Comparison of ENCODE assay signal across 21 cellular contexts in the genomic region with DNA sequence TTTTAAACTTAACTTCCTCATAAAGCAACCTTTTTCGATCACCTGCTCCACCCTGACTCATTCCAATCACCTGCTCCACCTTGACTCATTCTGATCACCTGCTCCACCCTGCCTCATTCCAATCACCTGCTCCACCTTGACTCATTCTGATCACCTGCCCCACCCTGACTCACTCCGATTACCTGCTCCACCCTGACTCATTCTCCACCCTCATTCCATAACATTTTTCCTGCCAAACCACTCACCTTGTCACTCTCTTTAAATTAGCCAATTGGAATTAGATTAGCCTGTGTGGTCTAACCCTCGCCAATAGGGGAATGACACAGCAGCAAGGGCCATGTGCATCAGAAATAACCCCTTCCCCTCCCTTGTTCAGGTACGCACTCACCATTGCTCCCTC. TPM values are rescaled to one million over a fixed set of nuclear protein-coding genes. Genes with fewer than 3 reads are reported as not detected.
DNase-seq lines count a peak whose midpoint lies in the region; TF ChIP-seq lines count a peak whose summit lies in the region.
"Had no signal": no experiment of that assay in that cellular context is flagged by ENCODE, and none has a peak within 500 bp of the region (broad histone marks: within the 10 kb centered on the region; RNA-seq: fewer than 3 reads in every experiment).

No MANE protein-coding gene starts in this region.

- H3K4me3 ChIP-seq in breast epithelium (no peak overlapping the region), hepatocyte (no peak overlapping the region)
- H3K4me3 ChIP-seq in effector memory CD4-positive, alpha-beta T cell (ENCODE audit: insufficient read depth, low read depth, low read length, poor library complexity, severe bottlenecking), result no peak overlapping the region
- H3K4me3 ChIP-seq: HAP-1, ovary, right lobe of liver, thoracic aorta had no signal

- no peak overlapping the region for H3K27ac ChIP-seq in breast epithelium
- H3K27ac ChIP-seq in hepatocyte, result peak overlapping the region; percentile 63
- H3K27ac ChIP-seq in effector memory CD4-positive, alpha-beta T cell (ENCODE audit: insufficient read depth, low read length, poor library complexity, severe bottlenecking), result no peak overlapping the region
- H3K27ac ChIP-seq: C4-2B, ovary, right lobe of liver, thoracic aorta had no signal

- H3K4me1 ChIP-seq in breast epithelium, result no peaks in the 10 kb centered on the region
- peaks cover 2% of the 10 kb centered on the region for H3K4me1 ChIP-seq in hepatocyte (ENCODE audit: insufficient read depth)
- H3K4me1 ChIP-seq in effector memory CD4-positive, alpha-beta T cell (ENCODE audit: control insufficient read depth, insufficient read depth, low read length, poor library complexity, severe bottlenecking), result peaks cover 4% of the 10 kb centered on the region
- H3K4me1 ChIP-seq: right lobe of liver had no signal

- intact Hi-C loops in MCF 10A (cut with micrococcal nuclease), result no loop called here
- intact Hi-C loops in breast epithelium (cut with DNase I; ENCODE audit: low total_unique reads), result no loop called here

- TF ChIP-seq POLR2A in breast epithelium (IDR thresholded peaks at IDR 0.05), result no peak

- no peak for TF ChIP-seq CTCF in MCF 10A (IDR thresholded peaks at IDR 0.05; ENCODE audit: unreplicated experiment)
- no peak for TF ChIP-seq CTCF in breast epithelium (IDR thresholded peaks at IDR 0.05)
- no peak for TF ChIP-seq CTCF in hepatocyte (IDR thresholded peaks at IDR 0.05; ENCODE audit: poor library complexity)

- peaks cover 15% of the 10 kb centered on the region for H3K4me1 Mint-ChIP-seq in MCF 10A (ENCODE audit: insufficient read depth, unreplicated experiment)

- H3K9me3 Mint-ChIP-seq in MCF 10A (ENCODE audit: unreplicated experiment), result no peaks in the 10 kb centered on the region

- 87% methylated on average over 4 of the region's 4 CpGs for WGBS in hepatocyte (ENCODE audit: low lambda C conversion rate, missing lambda C conversion rate)

- H3K4me3 Mint-ChIP-seq in MCF 10A (ENCODE audit: unreplicated experiment), result no peak overlapping the region
- H3K4me3 Mint-ChIP-seq: dendritic cell treated with granulocyte-macrophage colony-stimulating factor and Interleukin-4, amounts not matched to agents 40 ng/mL and 50 ng/mL, for 4 days had no signal

- no TSS peak for BruUV-seq in MCF 10A (replicated peaks; lab: Mats Ljungman, UMichigan)

- peak overlapping the region; percentile 21 for H3K27ac Mint-ChIP-seq in MCF 10A (ENCODE audit: low read depth, unreplicated experiment)
- H3K27ac Mint-ChIP-seq: activated T-helper 2 cell treated with anti-CD3 and anti-CD28 coated beads, Interferon-gamma antibody, Interleukin-2, Interleukin-4, amounts not matched to agents 10 μg/mL and 5 μg/mL and 100 μg/mL, durations not matched to agents 14 hours and 24 hours and 36 hours; dendritic cell treated with granulocyte-macrophage colony-stimulating factor and Interleukin-4, amounts not matched to agents 40 ng/mL and 50 ng/mL, for 4 days had no signal

- peaks cover 51% of the 10 kb centered on the region for H3K79me2 ChIP-seq in hepatocyte

- no peak overlapping the region for H3K4me2 ChIP-seq in hepatocyte

- no peaks in the 10 kb centered on the region for H3K9me2 ChIP-seq in hepatocyte (replicated peaks; ENCODE audit: insufficient read depth)

- H3K36me3 ChIP-seq in breast epithelium (no peaks in the 10 kb centered on the region), hepatocyte (replicated peaks; ENCODE audit: insufficient read depth, low read depth) (no peaks in the 10 kb centered on the region)
- no peaks in the 10 kb centered on the region for H3K36me3 ChIP-seq in effector memory CD4-positive, alpha-beta T cell (ENCODE audit: control insufficient read depth, insufficient read depth, low read length)
- H3K36me3 ChIP-seq: ovary, right lobe of liver, thoracic aorta had no signal

- H3K27me3 Mint-ChIP-seq in MCF 10A (ENCODE audit: insufficient read depth, unreplicated experiment), result no peaks in the 10 kb centered on the region
- H3K27me3 Mint-ChIP-seq: dendritic cell treated with granulocyte-macrophage colony-stimulating factor and Interleukin-4, amounts not matched to agents 40 ng/mL and 50 ng/mL, for 4 days; naive B cell had no signal

- H3K27me3 ChIP-seq in breast epithelium (no peaks in the 10 kb centered on the region), hepatocyte (no peaks in the 10 kb centered on the region)
- H3K27me3 ChIP-seq in effector memory CD4-positive, alpha-beta T cell (replicated peaks; ENCODE audit: control insufficient read depth, insufficient read depth, low read length, poor library complexity, severe bottlenecking), result no peaks in the 10 kb centered on the region
- H3K27me3 ChIP-seq: ovary, right lobe of liver had no signal

- H3K9me3 ChIP-seq in breast epithelium, result no peaks in the 10 kb centered on the region
- no peaks in the 10 kb centered on the region for H3K9me3 ChIP-seq in hepatocyte (ENCODE audit: low read depth)
- H3K9me3 ChIP-seq in effector memory CD4-positive, alpha-beta T cell (ENCODE audit: control insufficient read depth, low read length), result no peaks in the 10 kb centered on the region
- H3K9me3 ChIP-seq: HAP-1, ovary, right lobe of liver, thoracic aorta had no signal

- H4K20me1 ChIP-seq in hepatocyte (ENCODE audit: insufficient read depth, poor library complexity, severe bottlenecking), result no peaks in the 10 kb centered on the region

- no peak overlapping the region for H2AFZ ChIP-seq in hepatocyte

- DNase-seq in MCF 10A (ENCODE audit: unreplicated experiment) (peak; percentile 64), breast epithelium (ENCODE audit: low spot score in 2 of 2) (no peak), SW480 (ENCODE audit: low spot score) (peak; percentile 23), hepatocyte (ENCODE audit: low spot score) (peak; percentile 26), ureter (ENCODE audit: low spot score) (peak; percentile 70), GDM1 (lab: John Stamatoyannopoulos, UW) (no peak)
- no peak for DNase-seq in effector memory CD4-positive, alpha-beta T cell
- DNase-seq in stimulated activated CD4-positive, alpha-beta T cell treated with anti-CD3 and anti-CD28 coated beads, Interleukin-2, amount 100 ng/mL, for 48 hours, result no peak
- DNase-seq: foreskin melanocyte, kidney, naive B cell, NCI-H1417, NCI-H2107, NCI-H510A treated with DMSO at 0.1 percent for 48 hours, ovary, right lobe of liver had no signal

- H3K36me3 Mint-ChIP-seq in MCF 10A (ENCODE audit: insufficient read depth, unreplicated experiment), result peaks cover 30% of the 10 kb centered on the region

- CTCF ChIA-PET in MCF 10A (lab: Yijun Ruan, JAX), result interaction anchor here (0.6 to 1.8 kb wide), 3 partner anchors 18 to 144 kb away, joined by 3 to 7 read pairs (median 3); no protein-coding TSS in a partner anchor

- POLR2A ChIA-PET in MCF 10A (lab: Yijun Ruan, JAX), result interaction anchor here (0.7 to 1.6 kb wide), 4 partner anchors 11 to 64 kb away, joined by 3 to 6 read pairs (median 4); no protein-coding TSS in a partner anchor

RNA-seq across cellular contexts. Expression of a gene that starts 31.9 kb away (rescaled TPM):
- total RNA-seq in MCF 10A (2022), result 58.9 and 102 TPM in 2 replicates
- total RNA-seq in breast epithelium, result 100 to 1,000 TPM in 1 of 3 donors, 10 to 100 TPM in 2; 61.0 to 120 (median 71.8) TPM
- 48.6 and 55.8 TPM in 2 replicates for total RNA-seq in hepatocyte
- 32.6 and 42.9 TPM in 2 replicates for polyA plus RNA-seq in hepatocyte
- total RNA-seq in ureter, result 110 TPM

Comparison
In these comparisons a context has a peak if more than half of its experiments do, and no peak if none do; other contexts are left out.
1. DNase-seq: peak in MCF 10A (single experiment), SW480 (single experiment), hepatocyte (single experiment) and ureter (single experiment); none in breast epithelium (0 of 2), effector memory CD4-positive, alpha-beta T cell (0 of 3), GDM1 (single experiment) and stimulated activated CD4-positive, alpha-beta T cell treated with anti-CD3 and anti-CD28 coated beads, Interleukin-2, amount 100 ng/mL, for 48 hours (0 of 2).